ENCODE assay signal across 10 cellular contexts in the genomic region with DNA sequence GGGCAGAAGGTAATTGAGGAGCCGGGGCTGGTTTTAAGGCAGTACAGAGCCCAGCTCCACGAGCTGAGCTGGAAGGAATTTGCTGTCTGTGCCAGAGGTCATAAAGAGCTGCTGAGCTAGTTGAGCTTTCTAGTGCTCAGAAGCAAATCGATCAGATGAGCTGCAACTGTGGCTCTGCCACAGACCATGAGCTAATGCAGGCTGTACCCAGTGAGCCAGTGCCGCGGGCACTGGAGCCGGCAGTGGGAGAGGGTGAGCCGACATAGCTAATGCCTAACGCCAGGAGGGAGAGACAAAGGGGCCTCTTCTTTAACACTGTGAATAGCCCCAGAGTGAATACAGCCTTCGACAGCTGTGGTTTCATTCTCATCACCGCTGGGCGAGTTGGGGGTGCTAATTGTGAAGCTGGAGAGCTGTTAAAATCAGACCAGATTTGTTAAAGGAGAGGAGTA.
DNase-seq lines count a peak whose midpoint lies in the region.
"Had no signal": no experiment of that assay in that cellular context is flagged by ENCODE, and none has a peak within 500 bp of the region (broad histone marks: within the 10 kb centered on the region; RNA-seq: fewer than 3 reads in every experiment).

No MANE protein-coding gene starts in this region.

- no peaks in the 10 kb centered on the region for H3K9me3 ChIP-seq in SJSA1 (replicated peaks)

- 0 out of 2 replicates have a peak, but pooled peaks cover 3% of the 10 kb centered on the region for H3K27me3 ChIP-seq in SJSA1 (replicated peaks)

- peak overlapping the region; percentile 17 for H3K4me3 ChIP-seq in SJSA1

- peaks cover 43% of the 10 kb centered on the region for H3K4me1 ChIP-seq in SJSA1 (replicated peaks)

- in situ Hi-C loops in G401 (cut with HindIII; ENCODE audit: low sequenced_read_pairs): no loop called here

- DNase-seq in G401 (ENCODE audit: low spot score) (peak; percentile 59), SJSA1 (ENCODE audit: low read depth in 1 of 2, low spot score in 2 of 2) (peak; percentile 45 to 66), glomerular visceral epithelial cell (ENCODE audit: extremely low spot score) (peak; percentile 60), putamen (ENCODE audit: low spot score) (peak; percentile 89), SK-N-DZ (ENCODE audit: low spot score) (no peak), 8988T (no peak), SIG-M5 (lab: John Stamatoyannopoulos, UW) (no peak)
- DNase-seq in activated CD4-positive, CD25-positive, alpha-beta regulatory T cell (lab: John Stamatoyannopoulos, UW): no peak
- DNase-seq: activated naive CD8-positive, alpha-beta T cell treated with anti-CD3 and anti-CD28 coated beads, Interleukin-2, amount 10 ng/mL, durations not matched to agents 7 days and 5 days; stimulated activated CD4-positive, alpha-beta T cell treated with anti-CD3 and anti-CD28 coated beads, Interleukin-4, amount 100 ng/mL, for 24 hours had no signal

- H3K27ac ChIP-seq in SJSA1: peak overlapping the region; percentile 79

- H3K36me3 ChIP-seq in SJSA1: no peaks in the 10 kb centered on the region

Comparison
In these comparisons a context has a peak if more than half of its experiments do, and no peak if none do; other contexts are left out.
1. DNase-seq: peak in G401 (single experiment), SJSA1 (2 of 2), glomerular visceral epithelial cell (single experiment) and putamen (single experiment); none in SK-N-DZ (single experiment), 8988T (single experiment), SIG-M5 (single experiment) and activated CD4-positive, CD25-positive, alpha-beta regulatory T cell (0 of 4).